ENCODE assay signal across 8 cellular contexts in the genomic region with DNA sequence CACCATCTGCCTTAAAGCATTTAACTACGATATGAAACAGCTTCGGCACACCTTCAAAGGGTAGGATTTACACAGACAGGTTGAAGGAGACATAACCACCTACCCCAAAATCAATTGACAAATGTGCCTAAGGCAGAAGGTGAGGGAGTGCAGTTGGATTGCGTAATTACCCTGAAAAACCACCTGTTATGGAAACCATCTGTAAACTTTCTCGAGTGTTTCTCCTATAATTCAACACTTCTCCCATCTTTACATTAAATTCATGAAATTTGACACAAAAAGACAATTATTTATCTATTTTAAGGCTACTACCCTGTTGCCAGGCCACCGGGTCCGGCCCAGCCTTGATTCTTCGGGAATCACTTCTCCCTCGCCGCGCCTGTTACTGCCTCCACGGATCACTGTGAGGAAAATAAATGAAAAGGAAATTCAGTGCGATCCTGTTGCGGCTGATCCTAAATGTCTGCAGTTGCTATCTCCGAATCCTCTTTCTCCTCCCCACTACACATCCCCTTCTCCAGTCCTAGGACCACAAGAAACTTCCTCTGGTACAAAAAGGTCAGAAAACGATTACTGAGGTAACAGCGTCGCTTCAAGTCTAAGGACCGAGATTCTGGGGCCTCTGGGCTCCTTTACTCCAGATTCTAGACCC. TPM values are rescaled to one million over a fixed set of nuclear protein-coding genes. Genes with fewer than 3 reads are reported as not detected.
DNase-seq lines count a peak whose midpoint lies in the region; ATAC-seq and TF ChIP-seq lines count a peak whose summit lies in the region.

No MANE protein-coding gene starts in this region.

- peaks cover 0 to 37% (median 10%) of the 10 kb centered on the region in 3 donors for H3K36me3 Mint-ChIP-seq in CD8-positive, alpha-beta memory T cell

- intact Hi-C loops in ovary (cut with DNase I), result no loop called here

- H3K36me3 ChIP-seq in CD8-positive, alpha-beta memory T cell (ENCODE audit: insufficient read depth, low read length), result no peaks in the 10 kb centered on the region
- H3K36me3 ChIP-seq in gastroesophageal sphincter (peaks cover 0 to 16% of the 10 kb centered on the region in 2 donors), ovary (no peaks in the 10 kb centered on the region)

- ATAC-seq in gastroesophageal sphincter (no peak), GM19351 (IDR thresholded peaks at IDR 0.05; ENCODE audit: unreplicated experiment) (no peak), HG02840 (IDR thresholded peaks at IDR 0.05; ENCODE audit: low FRiP score, unreplicated experiment) (no peak)

- peak overlapping the region; percentile 91 for H3K27ac ChIP-seq in CD8-positive, alpha-beta memory T cell (ENCODE audit: low read depth, low read length)
- H3K27ac ChIP-seq in gastroesophageal sphincter (peak overlapping the region; percentile 53 to 86 (median 84)), ovary (peak overlapping the region; percentile 42 to 75)

- peak overlapping the region; percentile 51 to 99 (median 93) for H3K27ac Mint-ChIP-seq in CD8-positive, alpha-beta memory T cell

- WGBS in gastroesophageal sphincter (ENCODE audit: low coverage in 1 of 2), 2 donors, result 16% methylated on average over 14 to 18 of the region's 18 CpGs
- WGBS in ovary, 3 donors, result 13 to 15% (median 13%) methylated on average over 18 of the region's 18 CpGs

- H3K27me3 Mint-ChIP-seq in CD8-positive, alpha-beta memory T cell, result peaks cover 0 to 5% of the 10 kb centered on the region in 2 donors

- no peak for DNase-seq in CD8-positive, alpha-beta memory T cell
- DNase-seq in HFF-Myc (ENCODE audit: extremely low read depth, low read depth) (no peak), ovary (peak in 3 of 5 donors; percentile 15 to 41 (median 24)), mesenteric fat pad (ENCODE audit: low spot score) (no peak)

- POLR2A ChIA-PET in CD8-positive, alpha-beta memory T cell (lab: Charles Lee), result interaction anchor here (0.6 to 1.4 kb wide), 2 partner anchors 173 to 174 kb away, joined by 3 to 4 read pairs; partner anchors contain the start of gene HCLS1

- no peaks in the 10 kb centered on the region for H3K9me3 Mint-ChIP-seq in CD8-positive, alpha-beta memory T cell

- CTCF ChIA-PET in CD8-positive, alpha-beta memory T cell (lab: Charles Lee), result interaction anchor here (1.0 to 1.4 kb wide), 2 partner anchors 51 to 174 kb away, joined by 3 read pairs; partner anchors contain the start of gene HCLS1

- TF ChIP-seq EP300 in gastroesophageal sphincter (IDR thresholded peaks at IDR 0.05) (no peak), ovary (IDR thresholded peaks at IDR 0.05) (no peak)

- H3K27me3 ChIP-seq in CD8-positive, alpha-beta memory T cell (ENCODE audit: insufficient read depth, low read length, poor library complexity, severe bottlenecking), result no peaks in the 10 kb centered on the region
- no peaks in the 10 kb centered on the region for H3K27me3 ChIP-seq in gastroesophageal sphincter
- no peaks in the 10 kb centered on the region for H3K27me3 ChIP-seq in ovary

- peak overlapping the region; percentile 83 to 95 (median 92) for H3K4me3 Mint-ChIP-seq in CD8-positive, alpha-beta memory T cell

- TF ChIP-seq POLR2A in gastroesophageal sphincter (IDR thresholded peaks at IDR 0.05), result no peak
- no peak for TF ChIP-seq POLR2A in ovary (IDR thresholded peaks at IDR 0.05)

- no peaks in the 10 kb centered on the region for H3K9me3 ChIP-seq in CD8-positive, alpha-beta memory T cell (ENCODE audit: low read length)
- H3K9me3 ChIP-seq in gastroesophageal sphincter (no peaks in the 10 kb centered on the region), ovary (no peaks in the 10 kb centered on the region)

- peak overlapping the region; percentile 87 for H3K4me3 ChIP-seq in CD8-positive, alpha-beta memory T cell (ENCODE audit: low read length)
- H3K4me3 ChIP-seq in HFF-Myc (replicated peaks; ENCODE audit: low read depth, low read length) (peak overlapping the region; percentile 84), WI38 (ENCODE audit: low read depth, low read length) (peak overlapping the region; percentile 87), gastroesophageal sphincter (peak overlapping the region; percentile 70 to 77), ovary (peak overlapping the region; percentile 64)

- TF ChIP-seq CTCF in HFF-Myc (IDR thresholded peaks at IDR 0.05; ENCODE audit: low read depth, low read length, missing control alignments) (no peak), WI38 (IDR thresholded peaks at IDR 0.05; ENCODE audit: low read depth, low read length) (no peak), gastroesophageal sphincter (IDR thresholded peaks at IDR 0.05) (no peak), ovary (IDR thresholded peaks at IDR 0.05) (no peak)

- peaks cover 26% of the 10 kb centered on the region for H3K4me1 ChIP-seq in CD8-positive, alpha-beta memory T cell (ENCODE audit: insufficient read depth, low read length)
- H3K4me1 ChIP-seq in gastroesophageal sphincter, result peaks cover 0 to 31% (median 3%) of the 10 kb centered on the region in 3 donors
- peaks cover 4% of the 10 kb centered on the region for H3K4me1 ChIP-seq in ovary (ENCODE audit: insufficient read depth)

- H3K4me1 Mint-ChIP-seq in CD8-positive, alpha-beta memory T cell, result peaks cover 53 to 67% (median 64%) of the 10 kb centered on the region in 3 donors

RNA-seq across cellular contexts. Expression of gene IQCB1, which starts 0.7 kb away (rescaled TPM):
- total RNA-seq in CD8-positive, alpha-beta memory T cell, result 10 to 100 TPM; 27.3 to 27.4 TPM
- 21.3 TPM for polyA plus RNA-seq in CD8-positive, alpha-beta memory T cell
- 10 to 100 TPM in 3 of 4 donors, 1 to 10 TPM in 1; 10.0 to 28.8 (median 17.6) TPM for total RNA-seq in gastroesophageal sphincter
- 10 to 100 TPM; 17.2 to 28.2 (median 21.3) TPM for total RNA-seq in ovary
- polyA plus RNA-seq in ovary, result 10 to 100 TPM; 15.3 to 15.4 TPM
- 12.5 TPM for total RNA-seq in mesenteric fat pad

RNA-seq across cellular contexts. Expression of gene EAF2, which starts 0.8 kb away (rescaled TPM):
- total RNA-seq in CD8-positive, alpha-beta memory T cell, result 1 to 10 TPM; 7.8 to 8.9 TPM
- polyA plus RNA-seq in CD8-positive, alpha-beta memory T cell, result 14.1 TPM
- total RNA-seq in gastroesophageal sphincter (1 to 10 TPM; 2.0 to 4.8 (median 2.1) TPM), ovary (1 to 10 TPM in 6 of 7 donors, under 1 TPM in 1; 0.83 to 6.1 (median 2.7) TPM), mesenteric fat pad (7.2 TPM)
- 1 to 10 TPM; 2.3 to 2.6 TPM for polyA plus RNA-seq in ovary

RNA-seq across cellular contexts. Expression of gene SLC15A2, which starts 60.0 kb away (rescaled TPM):
- under 1 TPM; 0.88 to 0.91 TPM for total RNA-seq in CD8-positive, alpha-beta memory T cell
- 0.15 TPM for polyA plus RNA-seq in CD8-positive, alpha-beta memory T cell
- total RNA-seq in gastroesophageal sphincter (1 to 10 TPM in 2 of 4 donors, under 1 TPM in 2; 0.66 to 7.1 (median 2.6) TPM), ovary (1 to 10 TPM in 6 of 7 donors, under 1 TPM in 1; 0.61 to 9.4 (median 1.5) TPM), mesenteric fat pad (1.2 TPM)
- 1 to 10 TPM in 1 of 2 donors, under 1 TPM in 1; 0.23 to 2.5 TPM for polyA plus RNA-seq in ovary

Comparison
In these comparisons a context has a peak if more than half of its experiments do, and no peak if none do; other contexts are left out.
1. DNase-seq: peak in ovary (3 of 5); none in CD8-positive, alpha-beta memory T cell (0 of 5), HFF-Myc (single experiment) and mesenteric fat pad (single experiment).
2. Peak in every context shown above with its lines, with median percentiles within 50 percentile points of each other: H3K27ac ChIP-seq and H3K4me3 ChIP-seq.